Comparison of ENCODE assay signal across 8 cellular contexts in genomic region chr5:39424751-39425524, GRCh38. TPM values are rescaled to one million over a fixed set of nuclear protein-coding genes. Genes with fewer than 3 reads are reported as not detected.
DNase-seq lines count a peak whose midpoint lies in the region; ATAC-seq and TF ChIP-seq lines count a peak whose summit lies in the region.

TSS of gene DAB2 (minus strand) at chr5:39424980. CDS start at chr5:39394320, 30,660 bp downstream.

- peaks cover 5 to 14% (median 7%) of the 10 kb centered on the region in 3 donors for H3K4me1 Mint-ChIP-seq in naive B cell

- H3K27ac Mint-ChIP-seq in naive B cell: peak within 1 kb of the TSS in 1 of 6 donors; percentile 41

- H3K4me3 Mint-ChIP-seq in naive B cell: peak within 1 kb of the TSS; percentile 77 to 92 (median 84)

- peaks cover 0 to 3% (median 0%) of the 10 kb centered on the region in 7 donors for H3K9me3 Mint-ChIP-seq in naive B cell

- peak within 1 kb of the TSS; percentile 71 for H3K4me3 ChIP-seq in fibroblast of pulmonary artery (replicated peaks; ENCODE audit: low read depth, low read length)

- peaks cover 33 to 46% (median 41%) of the 10 kb centered on the region in 3 donors for H3K27me3 Mint-ChIP-seq in naive B cell

- TF ChIP-seq CTCF in AG09319 (IDR thresholded peaks at IDR 0.05; ENCODE audit: low read depth, low read length) (peak; percentile 85), fibroblast of pulmonary artery (IDR thresholded peaks at IDR 0.05; ENCODE audit: low read length, missing control alignments) (peak; percentile 57)

- no peaks in the 10 kb centered on the region for H3K36me3 Mint-ChIP-seq in naive B cell

- DNase-seq in AG09319 (ENCODE audit: extremely low read depth, low read depth) (peak; percentile 99), GOT3 (lab: John Stamatoyannopoulos, UW) (peak; percentile 82), fibroblast of pulmonary artery (ENCODE audit: low read depth) (peak; percentile 97), naive B cell (peak; percentile 16), GM19240 (ENCODE audit: insufficient read length, low spot score) (no peak)
- peak; percentile 9 for DNase-seq in activated gamma-delta T cell treated with anti-CD3 and anti-CD28 coated beads, Interleukin-2, amount 50 U/mL, for 16 hours (ENCODE audit: low read depth)
- peak; percentile 64 for DNase-seq in stimulated activated naive CD8-positive, alpha-beta T cell treated with anti-CD3 and anti-CD28 coated beads, Interleukin-15, Interleukin-2, amounts not matched to agents 100 U/mL and 50 U/mL, for 24 hours

- ATAC-seq in naive B cell (ENCODE audit: low read depth in 2 of 2): peak; percentile 77 to 80
- peak; percentile 84 for ATAC-seq in stimulated activated naive CD8-positive, alpha-beta T cell treated with anti-CD3 and anti-CD28 coated beads, Interleukin-15, Interleukin-2, amounts not matched to agents 100 U/mL and 50 U/mL, for 24 hours

TF ChIP-seq in PFSK-1, 5 proteins besides CTCF, POLR2A, EP300 and RAD21:
- TF ChIP-seq, protein P1, sequence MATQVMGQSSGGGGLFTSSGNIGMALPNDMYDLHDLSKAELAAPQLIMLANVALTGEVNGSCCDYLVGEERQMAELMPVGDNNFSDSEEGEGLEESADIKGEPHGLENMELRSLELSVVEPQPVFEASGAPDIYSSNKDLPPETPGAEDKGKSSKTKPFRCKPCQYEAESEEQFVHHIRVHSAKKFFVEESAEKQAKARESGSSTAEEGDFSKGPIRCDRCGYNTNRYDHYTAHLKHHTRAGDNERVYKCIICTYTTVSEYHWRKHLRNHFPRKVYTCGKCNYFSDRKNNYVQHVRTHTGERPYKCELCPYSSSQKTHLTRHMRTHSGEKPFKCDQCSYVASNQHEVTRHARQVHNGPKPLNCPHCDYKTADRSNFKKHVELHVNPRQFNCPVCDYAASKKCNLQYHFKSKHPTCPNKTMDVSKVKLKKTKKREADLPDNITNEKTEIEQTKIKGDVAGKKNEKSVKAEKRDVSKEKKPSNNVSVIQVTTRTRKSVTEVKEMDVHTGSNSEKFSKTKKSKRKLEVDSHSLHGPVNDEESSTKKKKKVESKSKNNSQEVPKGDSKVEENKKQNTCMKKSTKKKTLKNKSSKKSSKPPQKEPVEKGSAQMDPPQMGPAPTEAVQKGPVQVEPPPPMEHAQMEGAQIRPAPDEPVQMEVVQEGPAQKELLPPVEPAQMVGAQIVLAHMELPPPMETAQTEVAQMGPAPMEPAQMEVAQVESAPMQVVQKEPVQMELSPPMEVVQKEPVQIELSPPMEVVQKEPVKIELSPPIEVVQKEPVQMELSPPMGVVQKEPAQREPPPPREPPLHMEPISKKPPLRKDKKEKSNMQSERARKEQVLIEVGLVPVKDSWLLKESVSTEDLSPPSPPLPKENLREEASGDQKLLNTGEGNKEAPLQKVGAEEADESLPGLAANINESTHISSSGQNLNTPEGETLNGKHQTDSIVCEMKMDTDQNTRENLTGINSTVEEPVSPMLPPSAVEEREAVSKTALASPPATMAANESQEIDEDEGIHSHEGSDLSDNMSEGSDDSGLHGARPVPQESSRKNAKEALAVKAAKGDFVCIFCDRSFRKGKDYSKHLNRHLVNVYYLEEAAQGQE (IDR thresholded peaks at IDR 0.05; ENCODE audit: insufficient read depth in 1 of 2, low read depth in 2 of 2, low read length in 2 of 2): peak in 1 of 2 experiments; percentile 53; a peak in 1 of 4 replicates
- TF ChIP-seq SIN3A (IDR thresholded peaks at IDR 0.05; ENCODE audit: borderline replicate concordance, insufficient read depth, low read length): peak; percentile 86; the same call in 1 of the 2 replicates
- 0 out of 2 replicates have a peak, but pooled peaks have one; percentile 17 for TF ChIP-seq POLR2AphosphoS5 (IDR thresholded peaks at IDR 0.05; ENCODE audit: low read depth, low read length)
- TF ChIP-seq FOXP2 (optimal IDR thresholded peaks at IDR 0.05; ENCODE audit: borderline replicate concordance, extremely low read depth, extremely low read length, insufficient read depth): peak; percentile 37
- TF ChIP-seq TAF1 (IDR thresholded peaks at IDR 0.05; ENCODE audit: borderline replicate concordance, insufficient read depth, low read length): 0 out of 2 replicates have a peak, but pooled peaks have one; percentile 42

RNA-seq across cellular contexts. Expression of gene DAB2, which starts in this region (rescaled TPM):
- 13.2 TPM for polyA plus RNA-seq in PFSK-1 (2012; ENCODE audit: insufficient read length, low read depth)
- 1 to 10 TPM in 3 of 6 donors, under 1 TPM in 3; 0.17 to 2.0 (median 0.95) TPM for polyA plus RNA-seq in naive B cell (ENCODE audit: low read depth in 6 of 6)
